In genomic region chr12:26128180-26128579, GRCh38 we compare ENCODE assay signal across 1 cellular context.
TF ChIP-seq lines count a peak whose summit lies in the region.

No MANE protein-coding gene starts in this region.

TF ChIP-seq in SK-N-SH, 30 proteins besides CTCF, POLR2A, EP300 and RAD21 (continued from another document):
- TF ChIP-seq ZBTB33 (IDR thresholded peaks at IDR 0.05; ENCODE audit: borderline replicate concordance, low read depth) (no peak), MAX (IDR thresholded peaks at IDR 0.05; ENCODE audit: low read depth) (no peak; the same call in 1 of the 2 replicates), JUND (IDR thresholded peaks at IDR 0.05) (peak; percentile 57), TCF12 (IDR thresholded peaks at IDR 0.05) (peak; percentile 91), SMC3 (IDR thresholded peaks at IDR 0.05; ENCODE audit: low read depth, low read length) (no peak), USF2 (IDR thresholded peaks at IDR 0.05; ENCODE audit: borderline replicate concordance, low read depth, low read length) (no peak)
TF ChIP-seq in SK-N-SH: peak in this region for 4.
